ENCODE assay signal across 8 cellular contexts in genomic region chrX:16883487-16883804, GRCh38. TPM values are rescaled to one million over a fixed set of nuclear protein-coding genes. Genes with fewer than 3 reads are reported as not detected.
DNase-seq lines count a peak whose midpoint lies in the region; ATAC-seq, FAIRE-seq and TF ChIP-seq lines count a peak whose summit lies in the region.

No MANE protein-coding gene starts in this region.

- H3K27ac Mint-ChIP-seq in activated T-cell treated with anti-CD3 and anti-CD28 coated beads, Interleukin-2, amount 50 U/mL, for 72 hours, result no peak overlapping the region

- no peak for ATAC-seq in psoas muscle
- ATAC-seq in sciatic nerve, result no peak
- no peak for ATAC-seq in activated T-cell treated with anti-CD3 and anti-CD28 coated beads, Interleukin-2, amount 50 U/mL, for 72 hours (replicated peaks in 1 of 2)

- H3K27me3 Mint-ChIP-seq in activated T-cell treated with anti-CD3 and anti-CD28 coated beads, Interleukin-2, amount 50 U/mL, for 72 hours (ENCODE audit: low read depth), result peaks cover 36% of the 10 kb centered on the region

- no peaks in the 10 kb centered on the region for H3K4me1 ChIP-seq in ES-I3 (ENCODE audit: insufficient read depth, low read length)
- peaks cover 11% of the 10 kb centered on the region for H3K4me1 ChIP-seq in endothelial cell of umbilical vein (ENCODE audit: control insufficient read depth, extremely low read depth, insufficient read depth, low read length)
- H3K4me1 ChIP-seq in psoas muscle, result no peaks in the 10 kb centered on the region
- peaks cover 0 to 16% (median 3%) of the 10 kb centered on the region in 4 donors for H3K4me1 ChIP-seq in esophagus muscularis mucosa

- peaks cover 11% of the 10 kb centered on the region for H3K4me1 Mint-ChIP-seq in activated T-cell treated with anti-CD3 and anti-CD28 coated beads, Interleukin-2, amount 50 U/mL, for 72 hours (ENCODE audit: low read depth)

- DNase-seq in RWPE1 (ENCODE audit: low spot score), result no peak
- DNase-seq in endothelial cell of umbilical vein (ENCODE audit: low read depth, low spot score), result no peak
- no peak for DNase-seq in psoas muscle
- no peak for DNase-seq in sciatic nerve (ENCODE audit: low spot score)
- DNase-seq in activated T-cell treated with anti-CD3 and anti-CD28 coated beads, Interleukin-2, amount 50 U/mL, for 72 hours, result no peak
- DNase-seq in esophagus muscularis mucosa (ENCODE audit: extremely low spot score), result no peak
- no peak for DNase-seq in NCI-H510A treated with DMSO at 0.1 percent for 48 hours (lab: John Stamatoyannopoulos, UW)

- no peak for TF ChIP-seq EP300 in esophagus muscularis mucosa (IDR thresholded peaks at IDR 0.05)

- H3K36me3 ChIP-seq in ES-I3 (ENCODE audit: insufficient read depth, low read length) (no peaks in the 10 kb centered on the region), endothelial cell of umbilical vein (ENCODE audit: control insufficient read depth in 2 of 2, extremely low read depth in 1 of 2, insufficient read depth in 2 of 2, low read length in 2 of 2) (no peaks in the 10 kb centered on the region), psoas muscle (ENCODE audit: insufficient read depth in 1 of 2, low read depth in 1 of 2) (no peaks in the 10 kb centered on the region), esophagus muscularis mucosa (no peaks in the 10 kb centered on the region)

- no peaks in the 10 kb centered on the region for H3K79me2 ChIP-seq in endothelial cell of umbilical vein (ENCODE audit: control insufficient read depth, insufficient read depth, low read length)

- no peaks in the 10 kb centered on the region for H3K9me1 ChIP-seq in endothelial cell of umbilical vein (replicated peaks; ENCODE audit: control insufficient read depth, extremely low read depth, insufficient read depth, low read length)

- FAIRE-seq in endothelial cell of umbilical vein (lab: Jason Lieb, UNC), result no peak

- no TSS peak for BruUV-seq in endothelial cell of umbilical vein (replicated peaks; lab: Mats Ljungman, UMichigan)

- H3K27ac ChIP-seq in RWPE1 (no peak overlapping the region), endothelial cell of umbilical vein (ENCODE audit: insufficient read depth, low read depth, low read length) (no peak overlapping the region), psoas muscle (peak overlapping the region; percentile 76), esophagus muscularis mucosa (replicated peaks in 1 of 4) (no peak overlapping the region)

- no peaks in the 10 kb centered on the region for H3K27me3 ChIP-seq in endothelial cell of umbilical vein (ENCODE audit: control insufficient read depth in 2 of 2, insufficient read depth in 2 of 2, low read length in 2 of 2)
- peaks cover 0 to 47% (median 0%) of the 10 kb centered on the region in 3 donors for H3K27me3 ChIP-seq in psoas muscle (ENCODE audit: insufficient read depth in 3 of 3, low read length in 2 of 3)
- H3K27me3 ChIP-seq in esophagus muscularis mucosa, result peaks cover 0 to 9% (median 0%) of the 10 kb centered on the region in 4 donors

- H4K20me1 ChIP-seq in endothelial cell of umbilical vein (replicated peaks; ENCODE audit: control insufficient read depth, extremely low read depth, insufficient read depth, low read length), result no peaks in the 10 kb centered on the region

- no peaks in the 10 kb centered on the region for H3K9me3 ChIP-seq in ES-I3 (ENCODE audit: control insufficient read depth, insufficient read depth, low read length)
- H3K9me3 ChIP-seq in endothelial cell of umbilical vein (replicated peaks; ENCODE audit: control insufficient read depth, insufficient read depth, low read length), result no peaks in the 10 kb centered on the region
- H3K9me3 ChIP-seq in psoas muscle, result no peaks in the 10 kb centered on the region
- no peaks in the 10 kb centered on the region for H3K9me3 ChIP-seq in esophagus muscularis mucosa

- TF ChIP-seq POLR2A in endothelial cell of umbilical vein (IDR thresholded peaks at IDR 0.05; ENCODE audit: low read depth, low read length) (no peak), esophagus muscularis mucosa (IDR thresholded peaks at IDR 0.05; ENCODE audit: low read depth) (no peak)

- TF ChIP-seq CTCF in RWPE1 (conservative IDR thresholded peaks at IDR 0.05; ENCODE audit: low read depth) (0 out of 2 replicates have a peak, but pooled peaks have one; percentile 14), endothelial cell of umbilical vein (IDR thresholded peaks at IDR 0.05; ENCODE audit: extremely low read depth in 1 of 2, insufficient read depth in 1 of 2, low read depth in 1 of 2, low read length in 2 of 2) (no peak), psoas muscle (IDR thresholded peaks at IDR 0.05) (no peak), esophagus muscularis mucosa (IDR thresholded peaks at IDR 0.05) (no peak)

- no peak overlapping the region for H2AFZ ChIP-seq in endothelial cell of umbilical vein (ENCODE audit: low read depth, low read length)

- H3K4me3 Mint-ChIP-seq in activated T-cell treated with anti-CD3 and anti-CD28 coated beads, Interleukin-2, amount 50 U/mL, for 72 hours, result peak overlapping the region in 1 of 2 donors; percentile 89

- H3K36me3 Mint-ChIP-seq in activated T-cell treated with anti-CD3 and anti-CD28 coated beads, Interleukin-2, amount 50 U/mL, for 72 hours (ENCODE audit: insufficient read depth in 2 of 2), result no peaks in the 10 kb centered on the region

- dilution Hi-C loops in endothelial cell of umbilical vein (cut with MboI; ENCODE audit: extremely low pct_ligation_motif_present, low sequenced_read_pairs), result no loop called here

- peak overlapping the region; percentile 56; the same call in 1 of the 2 replicates for H3K9ac ChIP-seq in ES-I3 (ENCODE audit: low read depth, low read length)
- no peak overlapping the region for H3K9ac ChIP-seq in endothelial cell of umbilical vein (replicated peaks; ENCODE audit: extremely low read depth, insufficient read depth, low read length)

- POLR2A ChIA-PET in RWPE1 (lab: Yijun Ruan, JAX; ENCODE audit: low non-redundant PET), result no interaction called here
- POLR2A ChIA-PET in endothelial cell of umbilical vein (lab: Charles Lee), result no interaction called here

- CTCF ChIA-PET in RWPE1 (lab: Yijun Ruan, JAX) (interaction anchor here (0.6 to 2.5 kb wide), 4 partner anchors 58 to 200 kb away, joined by 3 to 22 read pairs (median 3); no protein-coding TSS in a partner anchor), endothelial cell of umbilical vein (lab: Charles Lee) (interaction anchor here (0.7 to 9.0 kb wide), 32 partner anchors 9 to 359 kb away, joined by 3 to 280 read pairs (median 4); partner anchors contain the start of genes RBBP7 and REPS2)

- H3K4me2 ChIP-seq in endothelial cell of umbilical vein (ENCODE audit: insufficient read depth, low read length), result peak overlapping the region; percentile 97

- intact Hi-C loops in endothelial cell of umbilical vein (cut with micrococcal nuclease), result loop anchor here (1.0 to 2.0 kb wide), 5 partner anchors 13 to 199 kb away; partner anchors contain the start of genes RBBP7 and REPS2
- intact Hi-C loops in psoas muscle (cut with DNase I), result loop anchor here in 1 of 2 donors (10.0 kb wide), 1 partner anchor 161 kb away; no protein-coding TSS in a partner anchor
- intact Hi-C loops in sciatic nerve (cut with DNase I), result no loop called here
- intact Hi-C loops in esophagus muscularis mucosa (cut with DNase I), result loop anchor here (5.0 kb wide), 1 partner anchor 164 kb away; no protein-coding TSS in a partner anchor

- no peaks in the 10 kb centered on the region for H3K9me3 Mint-ChIP-seq in activated T-cell treated with anti-CD3 and anti-CD28 coated beads, Interleukin-2, amount 50 U/mL, for 72 hours

- H3K4me3 ChIP-seq in endothelial cell of umbilical vein (replicated peaks in 1 of 3; ENCODE audit: insufficient read depth in 1 of 3, low read depth in 1 of 3, low read length in 3 of 3) (no peak overlapping the region), psoas muscle (peak overlapping the region; percentile 62), esophagus muscularis mucosa (no peak overlapping the region)

- WGBS in psoas muscle, 3 donors, result 47 to 88% (median 79%) methylated on average over 3 of the region's 3 CpGs
- 57% methylated on average over 3 of the region's 3 CpGs for WGBS in esophagus muscularis mucosa

TF ChIP-seq in endothelial cell of umbilical vein, 7 proteins besides CTCF, POLR2A, EP300 and RAD21:
- TF ChIP-seq GATA2 (IDR thresholded peaks at IDR 0.05; ENCODE audit: insufficient read depth, insufficient read length, low read depth, low read length) (no peak), MAX (IDR thresholded peaks at IDR 0.05; ENCODE audit: insufficient read depth, insufficient read length) (no peak), EZH2 (IDR thresholded peaks at IDR 0.05; ENCODE audit: borderline replicate concordance, low read depth, low read length, severe bottlenecking) (no peak), FOS (IDR thresholded peaks at IDR 0.05; ENCODE audit: borderline replicate concordance, insufficient read depth, low read length) (no peak), MYC (IDR thresholded peaks at IDR 0.05; ENCODE audit: low read depth, low read length) (no peak), JUN (IDR thresholded peaks at IDR 0.05; ENCODE audit: borderline replicate concordance, insufficient read depth, insufficient read length, low read depth) (no peak), POLR2AphosphoS5 (IDR thresholded peaks at IDR 0.05; ENCODE audit: insufficient read depth, low read depth, low read length) (no peak)
TF ChIP-seq in endothelial cell of umbilical vein: peak in this region for 0.

RNA-seq across cellular contexts. Expression of gene RBBP7, which starts 13.3 kb away (rescaled TPM):
- total RNA-seq in endothelial cell of umbilical vein (129 and 130 TPM in 2 replicates), psoas muscle (100 to 1,000 TPM in 1 of 4 donors, 10 to 100 TPM in 3; 81.1 to 107 (median 90.5) TPM), sciatic nerve (93.8 TPM), esophagus muscularis mucosa (100 to 1,000 TPM; 105 to 150 (median 125) TPM)
- polyA plus RNA-seq in endothelial cell of umbilical vein (69.7 and 81.5 TPM in 2 replicates), psoas muscle (100 to 1,000 TPM in 2 of 3 donors, 10 to 100 TPM in 1; 85.0 to 139 (median 111) TPM)
- 108 and 113 TPM in 2 replicates for polyA plus RNA-seq in endothelial cell of umbilical vein (2011; cell fraction: cytosol; rRNA removed)
- polyA plus RNA-seq in endothelial cell of umbilical vein (2011; cell fraction: nucleus; rRNA removed), result 156 and 195 TPM in 2 replicates
- polyA plus RNA-seq in endothelial cell of umbilical vein (2012), result 99.8 and 152 TPM in 2 replicates
- polyA minus RNA-seq in endothelial cell of umbilical vein, result 87.2 and 87.8 TPM in 2 replicates
- 173 TPM for polyA minus RNA-seq in endothelial cell of umbilical vein (2011; cell fraction: cytosol; rRNA and poly(A)+ RNA removed)
- 46.1 and 64.2 TPM in 2 replicates for polyA minus RNA-seq in endothelial cell of umbilical vein (2011; cell fraction: nucleus; rRNA and poly(A)+ RNA removed)
- 100 to 1,000 TPM; 234 to 265 TPM for total RNA-seq in activated T-cell treated with anti-CD3 and anti-CD28 coated beads, Interleukin-2, amount 50 U/mL, for 72 hours
